In the genomic region with DNA sequence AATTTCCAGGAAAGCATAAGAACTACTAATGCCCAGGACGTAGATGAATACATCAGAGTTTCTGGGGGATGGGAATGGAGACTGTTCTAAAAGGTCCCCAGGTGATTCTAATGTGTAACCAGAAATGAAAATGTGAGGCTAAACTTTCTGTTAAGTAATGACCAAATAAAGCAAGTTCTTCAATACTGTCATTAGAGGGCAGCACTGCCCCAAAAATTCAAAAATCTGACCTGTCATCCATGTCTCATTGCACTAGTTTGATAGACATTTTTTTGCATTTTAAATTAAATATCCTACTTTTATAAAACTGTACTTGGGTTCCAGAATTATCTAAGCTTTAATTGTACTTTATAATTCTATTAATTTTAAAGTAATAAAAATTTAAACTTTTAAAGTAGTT, we compare ENCODE assay signal across 7 cellular contexts.
DNase-seq lines count a peak whose midpoint lies in the region; ATAC-seq and TF ChIP-seq lines count a peak whose summit lies in the region.

No MANE protein-coding gene starts in this region.

- H3K9ac ChIP-seq in colonic mucosa (ENCODE audit: low read depth in 2 of 2, low read length in 2 of 2), result no peak overlapping the region

- TF ChIP-seq CTCF in colonic mucosa (IDR thresholded peaks at IDR 0.05) (peak; percentile 57), nephron progenitor cell (IDR thresholded peaks at IDR 0.05) (peak; percentile 65)

- H3K36me3 ChIP-seq in colonic mucosa, result no peaks in the 10 kb centered on the region

- DNase-seq in EH (ENCODE audit: low read depth), result peak; percentile 54
- peak; percentile 6 for DNase-seq in GM19240 (ENCODE audit: insufficient read length, low spot score)
- peak; percentile 76 for DNase-seq in NCI-H774 (lab: John Stamatoyannopoulos, UW)
- DNase-seq in colonic mucosa, result peak; percentile 56
- peak; percentile 30 for DNase-seq in nephron progenitor cell
- no peak for DNase-seq in cerebellar nuclear complex (lab: John Stamatoyannopoulos, UW)

- no peak overlapping the region for H3K27ac Mint-ChIP-seq in nephron progenitor cell

- peak; percentile 66 for ATAC-seq in HG03457 (IDR thresholded peaks at IDR 0.05; ENCODE audit: unreplicated experiment)

- H3K27me3 Mint-ChIP-seq in nephron progenitor cell (ENCODE audit: low read depth, poor library complexity), result peaks cover 7% of the 10 kb centered on the region

- no peaks in the 10 kb centered on the region for H3K4me1 ChIP-seq in colonic mucosa

- no peaks in the 10 kb centered on the region for H3K27me3 ChIP-seq in colonic mucosa

- H3K4me3 Mint-ChIP-seq in nephron progenitor cell, result no peak overlapping the region

- no peaks in the 10 kb centered on the region for H3K9me3 ChIP-seq in colonic mucosa

- H3K9me3 Mint-ChIP-seq in nephron progenitor cell, result no peaks in the 10 kb centered on the region

- no peak overlapping the region for H3K27ac ChIP-seq in colonic mucosa

- no peaks in the 10 kb centered on the region for H3K36me3 Mint-ChIP-seq in nephron progenitor cell (ENCODE audit: low read depth)

- H3K4me3 ChIP-seq in colonic mucosa, result no peak overlapping the region

- H3K4me1 Mint-ChIP-seq in nephron progenitor cell, result no peaks in the 10 kb centered on the region

- intact Hi-C loops in colonic mucosa (cut with DNase I), result loop anchor here (5.0 kb wide), 2 partner anchors 215 to 345 kb away; no protein-coding TSS in a partner anchor

Comparison
In these comparisons a context has a peak if more than half of its experiments do, and no peak if none do; other contexts are left out.
1. DNase-seq: peak in EH (single experiment), GM19240 (single experiment), NCI-H774 (single experiment), colonic mucosa (single experiment) and nephron progenitor cell (single experiment); none in cerebellar nuclear complex (0 of 2).